1 cellular context compared by ENCODE assay signal in the genomic region with DNA sequence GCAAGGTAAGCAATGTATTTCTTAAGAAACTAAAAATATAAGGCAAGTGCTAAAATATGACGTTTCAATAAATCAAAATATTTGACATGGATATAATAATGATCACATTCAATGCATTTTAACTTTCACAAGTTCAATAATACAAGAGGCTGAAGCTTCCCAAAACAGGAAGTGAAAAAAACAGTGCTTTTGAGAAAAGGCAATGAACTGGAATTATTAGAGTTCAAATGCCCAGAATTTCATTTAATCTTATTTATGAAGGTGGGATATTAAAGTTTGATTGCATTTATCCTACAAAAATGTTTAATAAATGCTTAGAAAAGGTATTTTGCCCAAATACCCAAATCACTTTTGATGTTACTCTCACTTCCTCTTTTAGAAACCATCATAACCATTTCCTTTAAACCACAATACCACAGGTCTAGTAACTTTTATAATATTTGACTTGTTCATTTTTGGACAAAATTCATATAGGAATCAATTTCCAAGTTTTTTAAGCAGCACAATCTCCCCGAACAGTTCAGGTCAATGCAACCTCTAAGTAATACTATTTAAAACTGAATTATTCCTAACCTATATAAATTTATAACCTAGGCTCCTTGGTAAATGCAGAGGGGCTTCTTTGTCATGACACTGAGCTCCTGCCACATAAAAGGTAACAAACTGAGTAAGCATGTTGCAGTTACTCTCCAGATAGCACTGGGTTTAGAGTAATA.
A peak's percentile ranks its signal among the peaks of the same experiment; 100 is the strongest.
TF ChIP-seq lines count a peak whose summit lies in the region.

No MANE protein-coding gene starts in this region.

TF ChIP-seq in HepG2, 621 proteins besides CTCF, POLR2A, EP300 and RAD21 (continued from another document):
- peak; percentile 22; the same call in 1 of the 2 replicates for TF ChIP-seq RBFOX2 (IDR thresholded peaks at IDR 0.05; ENCODE audit: low read depth, low read length)
- TF ChIP-seq GABPA (IDR thresholded peaks at IDR 0.05; ENCODE audit: low read depth, low read length) = no peak
- peak; percentile 35; the same call in 1 of the 2 replicates for TF ChIP-seq GABPA (CRISPR knock-in tag; IDR thresholded peaks at IDR 0.05; ENCODE audit: low read depth)
- no peak for TF ChIP-seq BORCS8-MEF2B (CRISPR knock-in tag; IDR thresholded peaks at IDR 0.05)
- no peak for TF ChIP-seq ZFY (CRISPR knock-in tag; IDR thresholded peaks at IDR 0.05)
- TF ChIP-seq KAT7 (CRISPR knock-in tag; IDR thresholded peaks at IDR 0.05; ENCODE audit: borderline replicate concordance) = no peak
- no peak for TF ChIP-seq ZSCAN12 (CRISPR knock-in tag; IDR thresholded peaks at IDR 0.05)
- TF ChIP-seq, protein P1, sequence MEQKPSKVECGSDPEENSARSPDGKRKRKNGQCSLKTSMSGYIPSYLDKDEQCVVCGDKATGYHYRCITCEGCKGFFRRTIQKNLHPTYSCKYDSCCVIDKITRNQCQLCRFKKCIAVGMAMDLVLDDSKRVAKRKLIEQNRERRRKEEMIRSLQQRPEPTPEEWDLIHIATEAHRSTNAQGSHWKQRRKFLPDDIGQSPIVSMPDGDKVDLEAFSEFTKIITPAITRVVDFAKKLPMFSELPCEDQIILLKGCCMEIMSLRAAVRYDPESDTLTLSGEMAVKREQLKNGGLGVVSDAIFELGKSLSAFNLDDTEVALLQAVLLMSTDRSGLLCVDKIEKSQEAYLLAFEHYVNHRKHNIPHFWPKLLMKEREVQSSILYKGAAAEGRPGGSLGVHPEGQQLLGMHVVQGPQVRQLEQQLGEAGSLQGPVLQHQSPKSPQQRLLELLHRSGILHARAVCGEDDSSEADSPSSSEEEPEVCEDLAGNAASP (CRISPR knock-in tag; IDR thresholded peaks at IDR 0.05; ENCODE audit: borderline replicate concordance) = no peak
